1 cellular context compared by ENCODE assay signal in the genomic region with DNA sequence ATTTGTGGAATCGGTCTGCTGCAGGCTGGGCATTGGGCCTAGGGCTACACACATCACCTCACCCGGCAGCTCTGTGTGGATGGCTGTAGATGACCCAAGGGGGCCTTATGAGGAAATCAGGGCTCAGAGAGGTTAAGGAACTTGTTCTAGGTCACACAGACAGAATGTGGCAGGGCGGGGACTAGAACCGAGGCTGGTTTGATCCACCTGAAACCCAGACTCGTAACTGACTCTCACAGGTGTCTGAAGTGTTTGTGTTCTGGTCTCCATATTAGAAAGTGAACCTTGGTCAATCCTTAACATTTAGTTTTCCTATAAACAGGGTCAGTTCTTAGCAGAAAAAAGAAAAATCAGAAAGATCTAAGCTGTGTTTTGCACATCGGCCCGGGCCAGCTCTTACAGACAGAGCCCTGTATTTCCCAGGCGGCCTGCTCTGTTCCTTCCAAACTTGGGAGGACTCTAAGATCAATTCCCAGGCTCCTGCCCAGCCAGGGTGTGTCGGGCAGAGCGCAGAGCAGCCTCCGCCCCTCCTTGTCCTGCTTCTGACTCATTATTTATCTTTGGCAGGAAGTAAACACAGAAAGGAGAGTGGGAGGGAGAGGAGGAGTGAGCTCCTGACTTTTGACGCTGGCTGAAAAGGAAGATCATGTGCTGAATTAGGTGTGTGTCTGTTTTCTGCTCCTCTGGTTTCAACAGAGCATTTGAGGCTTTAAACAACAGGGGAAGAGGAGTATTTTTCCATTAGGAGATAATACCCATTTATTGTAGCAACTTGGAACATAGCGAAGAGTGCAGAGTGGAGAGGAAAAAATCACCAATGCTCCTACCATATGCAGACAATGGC.
TF ChIP-seq lines count a peak whose summit lies in the region.

No MANE protein-coding gene starts in this region.

TF ChIP-seq in HepG2, 621 proteins besides CTCF, POLR2A, EP300 and RAD21 (continued from another document and continues in another):
- TF ChIP-seq, protein P1, sequence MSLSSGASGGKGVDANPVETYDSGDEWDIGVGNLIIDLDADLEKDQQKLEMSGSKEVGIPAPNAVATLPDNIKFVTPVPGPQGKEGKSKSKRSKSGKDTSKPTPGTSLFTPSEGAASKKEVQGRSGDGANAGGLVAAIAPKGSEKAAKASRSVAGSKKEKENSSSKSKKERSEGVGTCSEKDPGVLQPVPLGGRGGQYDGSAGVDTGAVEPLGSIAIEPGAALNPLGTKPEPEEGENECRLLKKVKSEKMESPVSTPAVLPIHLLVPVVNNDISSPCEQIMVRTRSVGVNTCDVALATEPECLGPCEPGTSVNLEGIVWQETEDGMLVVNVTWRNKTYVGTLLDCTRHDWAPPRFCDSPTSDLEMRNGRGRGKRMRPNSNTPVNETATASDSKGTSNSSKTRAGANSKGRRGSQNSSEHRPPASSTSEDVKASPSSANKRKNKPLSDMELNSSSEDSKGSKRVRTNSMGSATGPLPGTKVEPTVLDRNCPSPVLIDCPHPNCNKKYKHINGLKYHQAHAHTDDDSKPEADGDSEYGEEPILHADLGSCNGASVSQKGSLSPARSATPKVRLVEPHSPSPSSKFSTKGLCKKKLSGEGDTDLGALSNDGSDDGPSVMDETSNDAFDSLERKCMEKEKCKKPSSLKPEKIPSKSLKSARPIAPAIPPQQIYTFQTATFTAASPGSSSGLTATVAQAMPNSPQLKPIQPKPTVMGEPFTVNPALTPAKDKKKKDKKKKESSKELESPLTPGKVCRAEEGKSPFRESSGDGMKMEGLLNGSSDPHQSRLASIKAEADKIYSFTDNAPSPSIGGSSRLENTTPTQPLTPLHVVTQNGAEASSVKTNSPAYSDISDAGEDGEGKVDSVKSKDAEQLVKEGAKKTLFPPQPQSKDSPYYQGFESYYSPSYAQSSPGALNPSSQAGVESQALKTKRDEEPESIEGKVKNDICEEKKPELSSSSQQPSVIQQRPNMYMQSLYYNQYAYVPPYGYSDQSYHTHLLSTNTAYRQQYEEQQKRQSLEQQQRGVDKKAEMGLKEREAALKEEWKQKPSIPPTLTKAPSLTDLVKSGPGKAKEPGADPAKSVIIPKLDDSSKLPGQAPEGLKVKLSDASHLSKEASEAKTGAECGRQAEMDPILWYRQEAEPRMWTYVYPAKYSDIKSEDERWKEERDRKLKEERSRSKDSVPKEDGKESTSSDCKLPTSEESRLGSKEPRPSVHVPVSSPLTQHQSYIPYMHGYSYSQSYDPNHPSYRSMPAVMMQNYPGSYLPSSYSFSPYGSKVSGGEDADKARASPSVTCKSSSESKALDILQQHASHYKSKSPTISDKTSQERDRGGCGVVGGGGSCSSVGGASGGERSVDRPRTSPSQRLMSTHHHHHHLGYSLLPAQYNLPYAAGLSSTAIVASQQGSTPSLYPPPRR (CRISPR knock-in tag; IDR thresholded peaks at IDR 0.05; ENCODE audit: borderline replicate concordance): peak; percentile 86
- TF ChIP-seq GTF2F1 (IDR thresholded peaks at IDR 0.05; ENCODE audit: low read length) (no peak), TBX3 (IDR thresholded peaks at IDR 0.05; ENCODE audit: borderline replicate concordance) (peak; percentile 48; the same call in 1 of the 2 replicates), NR2F1 (CRISPR knock-in tag; IDR thresholded peaks at IDR 0.05) (no peak), ZNF546 (CRISPR knock-in tag; conservative IDR thresholded peaks at IDR 0.05) (no peak), ZNF136 (CRISPR knock-in tag; IDR thresholded peaks at IDR 0.05; ENCODE audit: low read depth) (no peak), MAFK (conservative IDR thresholded peaks at IDR 0.05 in 1 of 2, IDR thresholded peaks at IDR 0.05 in 1 of 2; ENCODE audit: low read length in 2 of 2) (no peak), HCFC1 (IDR thresholded peaks at IDR 0.05; ENCODE audit: low read depth, low read length) (no peak), ZMYM4 (CRISPR knock-in tag; IDR thresholded peaks at IDR 0.05) (peak; percentile 80), ZNF274 (CRISPR knock-in tag; IDR thresholded peaks at IDR 0.05) (no peak), RBM22 (optimal IDR thresholded peaks at IDR 0.05; ENCODE audit: low read length) (no peak), HMG20A (CRISPR knock-in tag; IDR thresholded peaks at IDR 0.05; ENCODE audit: borderline replicate concordance) (peak; percentile 92), CBX2 (IDR thresholded peaks at IDR 0.05; ENCODE audit: low read depth, low read length) (no peak), CBX2 (CRISPR knock-in tag; IDR thresholded peaks at IDR 0.05; ENCODE audit: low read depth) (no peak), ZFY (CRISPR knock-in tag; IDR thresholded peaks at IDR 0.05) (peak; percentile 65), ZNF180 (CRISPR knock-in tag; IDR thresholded peaks at IDR 0.05; ENCODE audit: borderline replicate concordance, low read depth) (no peak), NFE2L2 (IDR thresholded peaks at IDR 0.05; ENCODE audit: low read length) (no peak), XBP1 (CRISPR knock-in tag; IDR thresholded peaks at IDR 0.05) (no peak), MBNL3 (CRISPR knock-in tag; conservative IDR thresholded peaks at IDR 0.05) (no peak), CCAR2 (optimal IDR thresholded peaks at IDR 0.05; ENCODE audit: low read depth, low read length) (no peak), PRPF4 (IDR thresholded peaks at IDR 0.05; ENCODE audit: low read depth, low read length, poor library complexity, severe bottlenecking) (no peak), ZNF333 (CRISPR knock-in tag; IDR thresholded peaks at IDR 0.05; ENCODE audit: borderline replicate concordance) (no peak), ZNF670 (CRISPR knock-in tag; IDR thresholded peaks at IDR 0.05; ENCODE audit: borderline replicate concordance) (no peak), HOXD1 (CRISPR knock-in tag; IDR thresholded peaks at IDR 0.05) (peak; percentile 29; the same call in 1 of the 2 replicates), ZFAT (CRISPR knock-in tag; conservative IDR thresholded peaks at IDR 0.05) (no peak), MAF1 (CRISPR knock-in tag; IDR thresholded peaks at IDR 0.05; ENCODE audit: borderline replicate concordance) (no peak), ZNF780A (CRISPR knock-in tag; IDR thresholded peaks at IDR 0.05) (no peak), ZNF232 (CRISPR knock-in tag; IDR thresholded peaks at IDR 0.05; ENCODE audit: borderline replicate concordance) (peak; percentile 32; the same call in 1 of the 2 replicates), ARNTL (CRISPR knock-in tag; IDR thresholded peaks at IDR 0.05) (0 out of 2 replicates have a peak, but pooled peaks have one; percentile 66), ZMYM3 (CRISPR knock-in tag; IDR thresholded peaks at IDR 0.05) (peak; percentile 89), NFIC (IDR thresholded peaks at IDR 0.05; ENCODE audit: low read length) (peak; percentile 75; the same call in 1 of the 2 replicates), ZNF264 (CRISPR knock-in tag; IDR thresholded peaks at IDR 0.05) (peak; percentile 47; the same call in 1 of the 2 replicates), ARNT (IDR thresholded peaks at IDR 0.05) (no peak), JUN (CRISPR knock-in tag; IDR thresholded peaks at IDR 0.05) (peak; percentile 99), ZFYVE20 (CRISPR knock-in tag; IDR thresholded peaks at IDR 0.05; ENCODE audit: borderline replicate concordance, low read depth) (no peak), SMC3 (IDR thresholded peaks at IDR 0.05; ENCODE audit: low read length) (peak; percentile 18; the same call in 1 of the 2 replicates), DNMT3B (CRISPR knock-in tag; conservative IDR thresholded peaks at IDR 0.05) (peak; percentile 43; the same call in 1 of the 2 replicates), ESRRA (CRISPR knock-in tag; IDR thresholded peaks at IDR 0.05; ENCODE audit: low read depth) (peak; percentile 77), ZNF256 (CRISPR knock-in tag; conservative IDR thresholded peaks at IDR 0.05) (no peak), NFRKB (IDR thresholded peaks at IDR 0.05) (no peak), ZNF781 (CRISPR knock-in tag; IDR thresholded peaks at IDR 0.05; ENCODE audit: borderline replicate concordance, not compliant biosample characterization) (no peak), MIER3 (CRISPR knock-in tag; IDR thresholded peaks at IDR 0.05; ENCODE audit: borderline replicate concordance) (peak; percentile 96), ZNF44 (CRISPR knock-in tag; IDR thresholded peaks at IDR 0.05) (no peak), KLF6 (CRISPR knock-in tag; IDR thresholded peaks at IDR 0.05) (peak; percentile 79), NR1H2 (CRISPR knock-in tag; IDR thresholded peaks at IDR 0.05; ENCODE audit: borderline replicate concordance, low read depth) (no peak), DNMT1 (CRISPR knock-in tag; IDR thresholded peaks at IDR 0.05) (no peak), YY1 (IDR thresholded peaks at IDR 0.05; ENCODE audit: insufficient read depth, insufficient replicate concordance, low read depth, low read length) (peak; percentile 40), ZNF576 (CRISPR knock-in tag; IDR thresholded peaks at IDR 0.05) (no peak), NBN (conservative IDR thresholded peaks at IDR 0.05) (no peak), LCORL (IDR thresholded peaks at IDR 0.05) (no peak), LCORL (CRISPR knock-in tag; IDR thresholded peaks at IDR 0.05) (peak; percentile 95), CHD2 (IDR thresholded peaks at IDR 0.05; ENCODE audit: low read depth, low read length) (no peak)
- TF ChIP-seq, protein P2, sequence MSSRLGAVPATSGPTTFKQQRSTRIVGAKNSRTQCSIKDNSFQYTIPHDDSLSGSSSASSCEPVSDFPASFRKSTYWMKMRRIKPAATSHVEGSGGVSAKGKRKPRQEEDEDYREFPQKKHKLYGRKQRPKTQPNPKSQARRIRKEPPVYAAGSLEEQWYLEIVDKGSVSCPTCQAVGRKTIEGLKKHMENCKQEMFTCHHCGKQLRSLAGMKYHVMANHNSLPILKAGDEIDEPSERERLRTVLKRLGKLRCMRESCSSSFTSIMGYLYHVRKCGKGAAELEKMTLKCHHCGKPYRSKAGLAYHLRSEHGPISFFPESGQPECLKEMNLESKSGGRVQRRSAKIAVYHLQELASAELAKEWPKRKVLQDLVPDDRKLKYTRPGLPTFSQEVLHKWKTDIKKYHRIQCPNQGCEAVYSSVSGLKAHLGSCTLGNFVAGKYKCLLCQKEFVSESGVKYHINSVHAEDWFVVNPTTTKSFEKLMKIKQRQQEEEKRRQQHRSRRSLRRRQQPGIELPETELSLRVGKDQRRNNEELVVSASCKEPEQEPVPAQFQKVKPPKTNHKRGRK (CRISPR knock-in tag; IDR thresholded peaks at IDR 0.05): no peak
- TF ChIP-seq, protein P3, sequence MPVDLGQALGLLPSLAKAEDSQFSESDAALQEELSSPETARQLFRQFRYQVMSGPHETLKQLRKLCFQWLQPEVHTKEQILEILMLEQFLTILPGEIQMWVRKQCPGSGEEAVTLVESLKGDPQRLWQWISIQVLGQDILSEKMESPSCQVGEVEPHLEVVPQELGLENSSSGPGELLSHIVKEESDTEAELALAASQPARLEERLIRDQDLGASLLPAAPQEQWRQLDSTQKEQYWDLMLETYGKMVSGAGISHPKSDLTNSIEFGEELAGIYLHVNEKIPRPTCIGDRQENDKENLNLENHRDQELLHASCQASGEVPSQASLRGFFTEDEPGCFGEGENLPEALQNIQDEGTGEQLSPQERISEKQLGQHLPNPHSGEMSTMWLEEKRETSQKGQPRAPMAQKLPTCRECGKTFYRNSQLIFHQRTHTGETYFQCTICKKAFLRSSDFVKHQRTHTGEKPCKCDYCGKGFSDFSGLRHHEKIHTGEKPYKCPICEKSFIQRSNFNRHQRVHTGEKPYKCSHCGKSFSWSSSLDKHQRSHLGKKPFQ (CRISPR knock-in tag; IDR thresholded peaks at IDR 0.05; ENCODE audit: insufficient replicate concordance): peak; percentile 74
- TF ChIP-seq, protein P4, sequence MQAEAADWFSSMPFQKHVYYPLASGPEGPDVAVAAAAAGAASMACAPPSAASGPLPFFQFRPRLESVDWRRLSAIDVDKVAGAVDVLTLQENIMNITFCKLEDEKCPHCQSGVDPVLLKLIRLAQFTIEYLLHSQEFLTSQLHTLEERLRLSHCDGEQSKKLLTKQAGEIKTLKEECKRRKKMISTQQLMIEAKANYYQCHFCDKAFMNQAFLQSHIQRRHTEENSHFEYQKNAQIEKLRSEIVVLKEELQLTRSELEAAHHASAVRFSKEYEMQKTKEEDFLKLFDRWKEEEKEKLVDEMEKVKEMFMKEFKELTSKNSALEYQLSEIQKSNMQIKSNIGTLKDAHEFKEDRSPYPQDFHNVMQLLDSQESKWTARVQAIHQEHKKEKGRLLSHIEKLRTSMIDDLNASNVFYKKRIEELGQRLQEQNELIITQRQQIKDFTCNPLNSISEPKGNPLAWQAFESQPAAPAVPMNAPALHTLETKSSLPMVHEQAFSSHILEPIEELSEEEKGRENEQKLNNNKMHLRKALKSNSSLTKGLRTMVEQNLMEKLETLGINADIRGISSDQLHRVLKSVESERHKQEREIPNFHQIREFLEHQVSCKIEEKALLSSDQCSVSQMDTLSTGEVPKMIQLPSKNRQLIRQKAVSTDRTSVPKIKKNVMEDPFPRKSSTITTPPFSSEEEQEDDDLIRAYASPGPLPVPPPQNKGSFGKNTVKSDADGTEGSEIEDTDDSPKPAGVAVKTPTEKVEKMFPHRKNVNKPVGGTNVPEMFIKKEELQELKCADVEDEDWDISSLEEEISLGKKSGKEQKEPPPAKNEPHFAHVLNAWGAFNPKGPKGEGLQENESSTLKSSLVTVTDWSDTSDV (CRISPR knock-in tag; IDR thresholded peaks at IDR 0.05): no peak
- TF ChIP-seq, protein P5, sequence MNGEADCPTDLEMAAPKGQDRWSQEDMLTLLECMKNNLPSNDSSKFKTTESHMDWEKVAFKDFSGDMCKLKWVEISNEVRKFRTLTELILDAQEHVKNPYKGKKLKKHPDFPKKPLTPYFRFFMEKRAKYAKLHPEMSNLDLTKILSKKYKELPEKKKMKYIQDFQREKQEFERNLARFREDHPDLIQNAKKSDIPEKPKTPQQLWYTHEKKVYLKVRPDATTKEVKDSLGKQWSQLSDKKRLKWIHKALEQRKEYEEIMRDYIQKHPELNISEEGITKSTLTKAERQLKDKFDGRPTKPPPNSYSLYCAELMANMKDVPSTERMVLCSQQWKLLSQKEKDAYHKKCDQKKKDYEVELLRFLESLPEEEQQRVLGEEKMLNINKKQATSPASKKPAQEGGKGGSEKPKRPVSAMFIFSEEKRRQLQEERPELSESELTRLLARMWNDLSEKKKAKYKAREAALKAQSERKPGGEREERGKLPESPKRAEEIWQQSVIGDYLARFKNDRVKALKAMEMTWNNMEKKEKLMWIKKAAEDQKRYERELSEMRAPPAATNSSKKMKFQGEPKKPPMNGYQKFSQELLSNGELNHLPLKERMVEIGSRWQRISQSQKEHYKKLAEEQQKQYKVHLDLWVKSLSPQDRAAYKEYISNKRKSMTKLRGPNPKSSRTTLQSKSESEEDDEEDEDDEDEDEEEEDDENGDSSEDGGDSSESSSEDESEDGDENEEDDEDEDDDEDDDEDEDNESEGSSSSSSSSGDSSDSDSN (CRISPR knock-in tag; IDR thresholded peaks at IDR 0.05): no peak; the same call in 1 of the 2 replicates
